In genomic region chr14:102591372-102591943, GRCh38 we compare ENCODE assay signal across 8 cellular contexts. TPM values are rescaled to one million over a fixed set of nuclear protein-coding genes. Genes with fewer than 3 reads are reported as not detected.
DNase-seq lines count a peak whose midpoint lies in the region; ATAC-seq and TF ChIP-seq lines count a peak whose summit lies in the region.

No MANE protein-coding gene starts in this region.

- H3K27me3 Mint-ChIP-seq in chondrocyte (ENCODE audit: low read depth), result no peaks in the 10 kb centered on the region
- no peaks in the 10 kb centered on the region for H3K27me3 Mint-ChIP-seq in stimulated activated memory B cell treated with anti-CD40 and anti-IgM and Interleukin-4, amounts not matched to agents 10 μg/mL and 1 μg/mL and 100 μg/mL, for 72 hours

- no peak for TF ChIP-seq CTCF in chondrocyte (IDR thresholded peaks at IDR 0.05)
- no peak for TF ChIP-seq CTCF in liver (IDR thresholded peaks at IDR 0.05; ENCODE audit: low read depth, low read length, missing input control)

- in situ Hi-C loops in Caki2 (cut with HindIII; ENCODE audit: low pct_unique_long_range_greater_than_20kb, low sequenced_read_pairs), result no loop called here

- H3K4me3 Mint-ChIP-seq in chondrocyte (ENCODE audit: unreplicated experiment), result peak overlapping the region; percentile 72
- H3K4me3 Mint-ChIP-seq in stimulated activated memory B cell treated with anti-CD40 and anti-IgM and Interleukin-4, amounts not matched to agents 10 μg/mL and 1 μg/mL and 100 μg/mL, for 72 hours, result peak overlapping the region; percentile 94

- H3K4me1 ChIP-seq in liver (ENCODE audit: control insufficient read depth in 4 of 4, insufficient read depth in 4 of 4, low read length in 3 of 4), result peaks cover 4 to 13% (median 10%) of the 10 kb centered on the region in 4 donors

- no peaks in the 10 kb centered on the region for H3K27me3 ChIP-seq in liver (ENCODE audit: control insufficient read depth in 4 of 4, insufficient read depth in 4 of 4, low read length in 3 of 4)

- peak overlapping the region; percentile 65 for H3K27ac Mint-ChIP-seq in chondrocyte (ENCODE audit: unreplicated experiment)
- peak overlapping the region; percentile 95 for H3K27ac Mint-ChIP-seq in stimulated activated memory B cell treated with anti-CD40 and anti-IgM and Interleukin-4, amounts not matched to agents 10 μg/mL and 1 μg/mL and 100 μg/mL, for 72 hours

- H3K27ac ChIP-seq in liver (ENCODE audit: low read depth in 1 of 2, low read length in 2 of 2), result peak overlapping the region; percentile 99

- WGBS in liver, result 3% methylated on average over 37 of the region's 37 CpGs

- no peak for TF ChIP-seq RAD21 in liver (IDR thresholded peaks at IDR 0.05)

- peaks cover 53% of the 10 kb centered on the region for H3K4me1 Mint-ChIP-seq in chondrocyte (ENCODE audit: low read depth)
- H3K4me1 Mint-ChIP-seq in stimulated activated memory B cell treated with anti-CD40 and anti-IgM and Interleukin-4, amounts not matched to agents 10 μg/mL and 1 μg/mL and 100 μg/mL, for 72 hours, result peaks cover 40% of the 10 kb centered on the region

- H3K36me3 ChIP-seq in liver (ENCODE audit: control insufficient read depth in 4 of 4, insufficient read depth in 3 of 4, low read depth in 1 of 4, low read length in 3 of 4), result no peaks in the 10 kb centered on the region

- H3K36me3 Mint-ChIP-seq in chondrocyte (ENCODE audit: low read depth), result no peaks in the 10 kb centered on the region
- H3K36me3 Mint-ChIP-seq in stimulated activated memory B cell treated with anti-CD40 and anti-IgM and Interleukin-4, amounts not matched to agents 10 μg/mL and 1 μg/mL and 100 μg/mL, for 72 hours, result no peaks in the 10 kb centered on the region

- DNase-seq in Caki2 (ENCODE audit: low read depth), result peak; percentile 8
- peak; percentile 18 for DNase-seq in SKM-1 treated with dmso at 0.1 percent for 144 hours (lab: John Stamatoyannopoulos, UW; ENCODE audit: unreplicated experiment)
- no peak for DNase-seq in chondrocyte (ENCODE audit: low spot score)

- peak overlapping the region; percentile 23 to 97 (median 78) for H3K4me3 ChIP-seq in liver (ENCODE audit: low read depth in 1 of 3, low read length in 3 of 3)

- ATAC-seq in HG02885 (IDR thresholded peaks at IDR 0.05; ENCODE audit: poor library complexity, unreplicated experiment) (peak; percentile 2), HG03039 (IDR thresholded peaks at IDR 0.05; ENCODE audit: unreplicated experiment) (no peak), GM21737 (IDR thresholded peaks at IDR 0.05; ENCODE audit: unreplicated experiment) (no peak)
- peak; percentile 18 for ATAC-seq in stimulated activated memory B cell treated with anti-CD40 and anti-IgM and Interleukin-4, amounts not matched to agents 10 μg/mL and 1 μg/mL and 100 μg/mL, for 72 hours

- no peaks in the 10 kb centered on the region for H3K9me3 Mint-ChIP-seq in chondrocyte (ENCODE audit: low read depth)
- H3K9me3 Mint-ChIP-seq in stimulated activated memory B cell treated with anti-CD40 and anti-IgM and Interleukin-4, amounts not matched to agents 10 μg/mL and 1 μg/mL and 100 μg/mL, for 72 hours, result no peaks in the 10 kb centered on the region

- no peaks in the 10 kb centered on the region for H3K9me3 ChIP-seq in liver (ENCODE audit: control insufficient read depth in 4 of 4, low read length in 3 of 4)

- H3K9ac ChIP-seq in liver (ENCODE audit: low read depth in 1 of 2, low read length in 2 of 2), result peak overlapping the region in 1 of 2 donors; percentile 59

TF ChIP-seq in liver, 16 proteins besides CTCF, POLR2A, EP300 and RAD21:
- TF ChIP-seq GABPA (IDR thresholded peaks at IDR 0.05 in 1 of 2, conservative IDR thresholded peaks at IDR 0.05 in 1 of 2) (no peak), ZBTB33 (IDR thresholded peaks at IDR 0.05) (no peak), MAX (IDR thresholded peaks at IDR 0.05) (no peak), REST (IDR thresholded peaks at IDR 0.05) (no peak), SP1 (IDR thresholded peaks at IDR 0.05) (no peak), HNF4A (conservative IDR thresholded peaks at IDR 0.05) (no peak), NR2F2 (IDR thresholded peaks at IDR 0.05) (no peak), RXRA (IDR thresholded peaks at IDR 0.05) (no peak), EGR1 (IDR thresholded peaks at IDR 0.05; ENCODE audit: low read depth in 2 of 2) (no peak), YY1 (IDR thresholded peaks at IDR 0.05) (no peak), JUND (IDR thresholded peaks at IDR 0.05) (no peak), TAF1 (conservative IDR thresholded peaks at IDR 0.05) (no peak)

RNA-seq across cellular contexts. Expression of gene RCOR1, which starts 1.0 kb away (rescaled TPM):
- total RNA-seq in Caki2 (2014; rRNA removed; shearing (Covaris generic); ENCODE audit: low replicate concordance), result 6.1 and 9.1 TPM in 2 replicates
- total RNA-seq in chondrocyte (19.6 to 25.2 TPM (median 23.7 TPM) in 3 replicates), liver (10 to 100 TPM in 1 of 2 donors, 1 to 10 TPM in 1; 6.9 to 17.0 TPM)
- 1 to 10 TPM; 4.2 to 4.6 TPM for polyA plus RNA-seq in liver

Comparison
In these comparisons a context has a peak if more than half of its experiments do, and no peak if none do; other contexts are left out.
1. ATAC-seq: peak in HG02885 (single experiment) and stimulated activated memory B cell treated with anti-CD40 and anti-IgM and Interleukin-4, amounts not matched to agents 10 μg/mL and 1 μg/mL and 100 μg/mL, for 72 hours (single experiment); none in HG03039 (single experiment) and GM21737 (single experiment).